ENCODE assay signal across 8 cellular contexts in genomic region chr9:5832093-5832542, GRCh38. TPM values are rescaled to one million over a fixed set of nuclear protein-coding genes. Genes with fewer than 3 reads are reported as not detected.
DNase-seq lines count a peak whose midpoint lies in the region; ATAC-seq and TF ChIP-seq lines count a peak whose summit lies in the region.

No MANE protein-coding gene starts in this region.

- ATAC-seq in HG03460 (IDR thresholded peaks at IDR 0.05; ENCODE audit: unreplicated experiment), result peak; percentile 22
- no peak for ATAC-seq in gastroesophageal sphincter

- H3K4me3 ChIP-seq in gastroesophageal sphincter, result peak overlapping the region; percentile 66 to 96

- 8 to 10% methylated on average over 3 to 6 of the region's 9 CpGs for WGBS in gastroesophageal sphincter (ENCODE audit: low coverage in 1 of 2), 2 donors

- no peak for TF ChIP-seq CTCF in gastroesophageal sphincter (IDR thresholded peaks at IDR 0.05)

- peak overlapping the region in 3 of 4 donors; percentile 77 to 85 (median 84) for H3K27ac ChIP-seq in gastroesophageal sphincter

- no peak for TF ChIP-seq POLR2A in gastroesophageal sphincter (IDR thresholded peaks at IDR 0.05)

- peaks cover 0 to 27% of the 10 kb centered on the region in 2 donors for H3K36me3 ChIP-seq in gastroesophageal sphincter

- H3K4me1 ChIP-seq in gastroesophageal sphincter, result peaks cover 3 to 32% (median 3%) of the 10 kb centered on the region in 3 donors

- peak; percentile 57 for DNase-seq in NCI-H146 treated with DMSO at 0.1 percent for 48 hours (lab: John Stamatoyannopoulos, UW; ENCODE audit: unreplicated experiment)
- DNase-seq in NCI-H146 (lab: John Stamatoyannopoulos, UW), result no peak
- DNase-seq in activated CD4-positive, alpha-beta T cell treated with anti-CD3 and anti-CD28 coated beads, Interleukin-2, amount 50 U/mL, for 1 hour, result peak; percentile 14
- DNase-seq in putamen (ENCODE audit: low spot score), result peak; percentile 27
- DNase-seq in activated CD4-positive, CD25-positive, alpha-beta regulatory T cell treated with anti-CD3 and anti-CD28 coated beads, Interleukin-2, amount 50 U/mL, for 72 hours, result no peak
- DNase-seq in NCI-H1436 (lab: John Stamatoyannopoulos, UW), result no peak

- H3K27me3 ChIP-seq in gastroesophageal sphincter, result no peaks in the 10 kb centered on the region

- no peak for TF ChIP-seq EP300 in gastroesophageal sphincter (IDR thresholded peaks at IDR 0.05)

- no peaks in the 10 kb centered on the region for H3K9me3 ChIP-seq in gastroesophageal sphincter

RNA-seq across cellular contexts. Expression of gene ERMP1, which starts 0.8 kb away (rescaled TPM):
- 10 to 100 TPM in 3 of 4 donors, 1 to 10 TPM in 1; 6.6 to 12.2 (median 11.7) TPM for total RNA-seq in gastroesophageal sphincter

RNA-seq across cellular contexts. Expression of gene MLANA, which starts 58.6 kb away (rescaled TPM):
- not detected for total RNA-seq in gastroesophageal sphincter

Comparison
In these comparisons a context has a peak if more than half of its experiments do, and no peak if none do; other contexts are left out.
1. DNase-seq: peak in NCI-H146 treated with DMSO at 0.1 percent for 48 hours (single experiment), activated CD4-positive, alpha-beta T cell treated with anti-CD3 and anti-CD28 coated beads, Interleukin-2, amount 50 U/mL, for 1 hour (single experiment) and putamen (single experiment); none in NCI-H146 (single experiment), activated CD4-positive, CD25-positive, alpha-beta regulatory T cell treated with anti-CD3 and anti-CD28 coated beads, Interleukin-2, amount 50 U/mL, for 72 hours (single experiment) and NCI-H1436 (single experiment).